1 cellular context compared by ENCODE assay signal in the genomic region with DNA sequence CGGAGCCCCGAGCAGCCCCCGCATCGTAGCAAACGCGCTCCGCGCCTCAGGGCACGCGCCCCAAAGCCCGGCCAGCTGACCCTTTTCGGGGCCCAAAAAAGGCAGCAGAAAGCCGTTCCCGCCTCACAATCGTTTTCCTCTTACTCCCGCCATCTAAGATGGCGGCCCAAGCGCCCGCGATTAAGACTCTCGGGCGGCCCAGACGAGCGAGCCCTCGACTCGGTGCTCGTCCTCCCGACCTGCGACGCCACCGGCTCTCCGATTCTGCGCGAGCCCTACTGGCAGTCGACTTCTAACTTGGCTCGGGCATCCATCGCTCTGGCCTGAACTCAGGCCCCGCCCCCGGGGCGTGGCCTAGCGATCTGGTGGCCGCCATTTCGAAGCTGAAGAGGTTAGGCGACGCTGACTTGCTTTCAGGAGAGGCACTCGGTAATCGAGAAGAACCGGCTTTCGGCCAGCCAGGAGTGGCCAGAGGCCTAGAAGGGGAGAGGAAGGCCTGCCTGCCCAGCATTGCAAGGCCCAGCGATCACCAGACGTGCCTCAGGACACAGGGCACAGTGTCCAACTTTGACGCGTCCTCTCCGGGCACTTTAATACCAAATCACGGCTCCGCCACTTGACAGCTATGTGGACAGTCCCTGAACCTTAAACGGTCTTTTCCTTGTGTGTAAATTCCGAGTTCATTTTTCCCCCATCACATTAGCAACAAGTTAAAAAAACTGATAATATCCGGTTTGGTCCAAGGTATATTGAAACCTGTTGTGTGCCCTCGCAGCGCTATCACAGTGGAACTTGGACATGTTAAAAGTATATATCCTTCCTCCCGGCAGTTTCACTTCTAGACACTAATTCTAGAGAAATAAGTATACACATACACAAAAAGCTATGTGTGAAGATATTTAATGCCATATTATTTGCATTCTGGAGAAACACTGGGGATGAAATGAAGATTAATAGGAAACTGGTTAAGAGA.
TF ChIP-seq lines count a peak whose summit lies in the region.

TSS of gene RAF1 (minus strand) at position 182 of the 973 bp plus-strand sequence. CDS start 45,396 bp downstream, outside the sequence.

TF ChIP-seq in HepG2, 621 proteins besides CTCF, POLR2A, EP300 and RAD21 (continued from another document and continues in another):
- no peak for TF ChIP-seq CERS6 (CRISPR knock-in tag; IDR thresholded peaks at IDR 0.05)
- peak; percentile 94 for TF ChIP-seq SRF (IDR thresholded peaks at IDR 0.05; ENCODE audit: low read depth, low read length)
- no peak for TF ChIP-seq EED (CRISPR knock-in tag; IDR thresholded peaks at IDR 0.05)
- TF ChIP-seq RBAK (CRISPR knock-in tag; IDR thresholded peaks at IDR 0.05) = no peak
- TF ChIP-seq ZNF264 (CRISPR knock-in tag; IDR thresholded peaks at IDR 0.05) = peak; percentile 29
- peak; percentile 57; the same call in 1 of the 2 replicates for TF ChIP-seq NFYC (CRISPR knock-in tag; IDR thresholded peaks at IDR 0.05)
- no peak for TF ChIP-seq NONO (IDR thresholded peaks at IDR 0.05)
- peak; percentile 75 for TF ChIP-seq NONO (CRISPR knock-in tag; conservative IDR thresholded peaks at IDR 0.05)
- TF ChIP-seq ZFX (CRISPR knock-in tag; IDR thresholded peaks at IDR 0.05; ENCODE audit: low read depth) = peak; percentile 84
- TF ChIP-seq PCBP2 (optimal IDR thresholded peaks at IDR 0.05; ENCODE audit: low read depth, low read length, poor library complexity, severe bottlenecking) = no peak
- 0 out of 2 replicates have a peak, but pooled peaks have one; percentile 54 for TF ChIP-seq MAF1 (CRISPR knock-in tag; IDR thresholded peaks at IDR 0.05; ENCODE audit: borderline replicate concordance)
- peak; percentile 31 for TF ChIP-seq BCL6 (CRISPR knock-in tag; IDR thresholded peaks at IDR 0.05)
- 0 out of 2 replicates have a peak, but pooled peaks have one; percentile 53 for TF ChIP-seq ZNF557 (CRISPR knock-in tag; IDR thresholded peaks at IDR 0.05)
- no peak for TF ChIP-seq ZNF567 (CRISPR knock-in tag; IDR thresholded peaks at IDR 0.05; ENCODE audit: borderline replicate concordance)
- no peak for TF ChIP-seq ZNF101 (CRISPR knock-in tag; IDR thresholded peaks at IDR 0.05; ENCODE audit: borderline replicate concordance, low read depth)
- no peak for TF ChIP-seq SSRP1 (CRISPR knock-in tag; IDR thresholded peaks at IDR 0.05)
- no peak; the same call in 1 of the 2 replicates for TF ChIP-seq SAFB2 (CRISPR knock-in tag; IDR thresholded peaks at IDR 0.05; ENCODE audit: borderline replicate concordance, low read depth)
- TF ChIP-seq PHB2 (IDR thresholded peaks at IDR 0.05; ENCODE audit: partially characterized antibody) = no peak
- no peak for TF ChIP-seq CCAR2 (optimal IDR thresholded peaks at IDR 0.05; ENCODE audit: low read depth, low read length)
- no peak for TF ChIP-seq GPN1 (CRISPR knock-in tag; IDR thresholded peaks at IDR 0.05; ENCODE audit: borderline replicate concordance)
- peak; percentile 100 for TF ChIP-seq XRCC5 (optimal IDR thresholded peaks at IDR 0.05; ENCODE audit: low read length)
- peak; percentile 37; the same call in 1 of the 2 replicates for TF ChIP-seq ZFP90 (CRISPR knock-in tag; IDR thresholded peaks at IDR 0.05; ENCODE audit: borderline replicate concordance)
- 0 out of 2 replicates have a peak, but pooled peaks have one; percentile 31 for TF ChIP-seq ZNF674 (CRISPR knock-in tag; IDR thresholded peaks at IDR 0.05; ENCODE audit: low read depth)
- no peak; the same call in 1 of the 2 replicates for TF ChIP-seq ZSCAN25 (CRISPR knock-in tag; IDR thresholded peaks at IDR 0.05)
- TF ChIP-seq, protein P1, sequence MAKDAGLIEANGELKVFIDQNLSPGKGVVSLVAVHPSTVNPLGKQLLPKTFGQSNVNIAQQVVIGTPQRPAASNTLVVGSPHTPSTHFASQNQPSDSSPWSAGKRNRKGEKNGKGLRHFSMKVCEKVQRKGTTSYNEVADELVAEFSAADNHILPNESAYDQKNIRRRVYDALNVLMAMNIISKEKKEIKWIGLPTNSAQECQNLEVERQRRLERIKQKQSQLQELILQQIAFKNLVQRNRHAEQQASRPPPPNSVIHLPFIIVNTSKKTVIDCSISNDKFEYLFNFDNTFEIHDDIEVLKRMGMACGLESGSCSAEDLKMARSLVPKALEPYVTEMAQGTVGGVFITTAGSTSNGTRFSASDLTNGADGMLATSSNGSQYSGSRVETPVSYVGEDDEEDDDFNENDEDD (CRISPR knock-in tag; IDR thresholded peaks at IDR 0.05; ENCODE audit: borderline replicate concordance) = peak; percentile 34
- no peak for TF ChIP-seq ZNF670 (CRISPR knock-in tag; IDR thresholded peaks at IDR 0.05; ENCODE audit: borderline replicate concordance)
- TF ChIP-seq AFF4 (CRISPR knock-in tag; IDR thresholded peaks at IDR 0.05) = no peak
- TF ChIP-seq POGK (CRISPR knock-in tag; conservative IDR thresholded peaks at IDR 0.05) = peak; percentile 49; the same call in 1 of the 2 replicates
- TF ChIP-seq, protein P2, sequence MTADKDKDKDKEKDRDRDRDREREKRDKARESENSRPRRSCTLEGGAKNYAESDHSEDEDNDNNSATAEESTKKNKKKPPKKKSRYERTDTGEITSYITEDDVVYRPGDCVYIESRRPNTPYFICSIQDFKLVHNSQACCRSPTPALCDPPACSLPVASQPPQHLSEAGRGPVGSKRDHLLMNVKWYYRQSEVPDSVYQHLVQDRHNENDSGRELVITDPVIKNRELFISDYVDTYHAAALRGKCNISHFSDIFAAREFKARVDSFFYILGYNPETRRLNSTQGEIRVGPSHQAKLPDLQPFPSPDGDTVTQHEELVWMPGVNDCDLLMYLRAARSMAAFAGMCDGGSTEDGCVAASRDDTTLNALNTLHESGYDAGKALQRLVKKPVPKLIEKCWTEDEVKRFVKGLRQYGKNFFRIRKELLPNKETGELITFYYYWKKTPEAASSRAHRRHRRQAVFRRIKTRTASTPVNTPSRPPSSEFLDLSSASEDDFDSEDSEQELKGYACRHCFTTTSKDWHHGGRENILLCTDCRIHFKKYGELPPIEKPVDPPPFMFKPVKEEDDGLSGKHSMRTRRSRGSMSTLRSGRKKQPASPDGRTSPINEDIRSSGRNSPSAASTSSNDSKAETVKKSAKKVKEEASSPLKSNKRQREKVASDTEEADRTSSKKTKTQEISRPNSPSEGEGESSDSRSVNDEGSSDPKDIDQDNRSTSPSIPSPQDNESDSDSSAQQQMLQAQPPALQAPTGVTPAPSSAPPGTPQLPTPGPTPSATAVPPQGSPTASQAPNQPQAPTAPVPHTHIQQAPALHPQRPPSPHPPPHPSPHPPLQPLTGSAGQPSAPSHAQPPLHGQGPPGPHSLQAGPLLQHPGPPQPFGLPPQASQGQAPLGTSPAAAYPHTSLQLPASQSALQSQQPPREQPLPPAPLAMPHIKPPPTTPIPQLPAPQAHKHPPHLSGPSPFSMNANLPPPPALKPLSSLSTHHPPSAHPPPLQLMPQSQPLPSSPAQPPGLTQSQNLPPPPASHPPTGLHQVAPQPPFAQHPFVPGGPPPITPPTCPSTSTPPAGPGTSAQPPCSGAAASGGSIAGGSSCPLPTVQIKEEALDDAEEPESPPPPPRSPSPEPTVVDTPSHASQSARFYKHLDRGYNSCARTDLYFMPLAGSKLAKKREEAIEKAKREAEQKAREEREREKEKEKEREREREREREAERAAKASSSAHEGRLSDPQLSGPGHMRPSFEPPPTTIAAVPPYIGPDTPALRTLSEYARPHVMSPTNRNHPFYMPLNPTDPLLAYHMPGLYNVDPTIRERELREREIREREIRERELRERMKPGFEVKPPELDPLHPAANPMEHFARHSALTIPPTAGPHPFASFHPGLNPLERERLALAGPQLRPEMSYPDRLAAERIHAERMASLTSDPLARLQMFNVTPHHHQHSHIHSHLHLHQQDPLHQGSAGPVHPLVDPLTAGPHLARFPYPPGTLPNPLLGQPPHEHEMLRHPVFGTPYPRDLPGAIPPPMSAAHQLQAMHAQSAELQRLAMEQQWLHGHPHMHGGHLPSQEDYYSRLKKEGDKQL (CRISPR knock-in tag; IDR thresholded peaks at IDR 0.05; ENCODE audit: low read depth) = peak; percentile 53; the same call in 1 of the 2 replicates
- TF ChIP-seq, protein P3, sequence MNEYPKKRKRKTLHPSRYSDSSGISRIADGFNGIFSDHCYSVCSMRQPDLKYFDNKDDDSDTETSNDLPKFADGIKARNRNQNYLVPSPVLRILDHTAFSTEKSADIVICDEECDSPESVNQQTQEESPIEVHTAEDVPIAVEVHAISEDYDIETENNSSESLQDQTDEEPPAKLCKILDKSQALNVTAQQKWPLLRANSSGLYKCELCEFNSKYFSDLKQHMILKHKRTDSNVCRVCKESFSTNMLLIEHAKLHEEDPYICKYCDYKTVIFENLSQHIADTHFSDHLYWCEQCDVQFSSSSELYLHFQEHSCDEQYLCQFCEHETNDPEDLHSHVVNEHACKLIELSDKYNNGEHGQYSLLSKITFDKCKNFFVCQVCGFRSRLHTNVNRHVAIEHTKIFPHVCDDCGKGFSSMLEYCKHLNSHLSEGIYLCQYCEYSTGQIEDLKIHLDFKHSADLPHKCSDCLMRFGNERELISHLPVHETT (CRISPR knock-in tag; conservative IDR thresholded peaks at IDR 0.05) = peak; percentile 86; the same call in 1 of the 2 replicates
- TF ChIP-seq TFDP2 (CRISPR knock-in tag; IDR thresholded peaks at IDR 0.05) = peak; percentile 78; the same call in 1 of the 2 replicates
- peak; percentile 83; the same call in 1 of the 2 replicates for TF ChIP-seq ZBTB8A (CRISPR knock-in tag; IDR thresholded peaks at IDR 0.05; ENCODE audit: borderline replicate concordance, low read depth)
- TF ChIP-seq SMAD1 (CRISPR knock-in tag; IDR thresholded peaks at IDR 0.05; ENCODE audit: borderline replicate concordance, low read depth) = peak; percentile 92
- TF ChIP-seq FOXK1 (CRISPR knock-in tag; IDR thresholded peaks at IDR 0.05; ENCODE audit: borderline replicate concordance, low read depth) = 0 out of 2 replicates have a peak, but pooled peaks have one; percentile 29
- TF ChIP-seq, protein P4, sequence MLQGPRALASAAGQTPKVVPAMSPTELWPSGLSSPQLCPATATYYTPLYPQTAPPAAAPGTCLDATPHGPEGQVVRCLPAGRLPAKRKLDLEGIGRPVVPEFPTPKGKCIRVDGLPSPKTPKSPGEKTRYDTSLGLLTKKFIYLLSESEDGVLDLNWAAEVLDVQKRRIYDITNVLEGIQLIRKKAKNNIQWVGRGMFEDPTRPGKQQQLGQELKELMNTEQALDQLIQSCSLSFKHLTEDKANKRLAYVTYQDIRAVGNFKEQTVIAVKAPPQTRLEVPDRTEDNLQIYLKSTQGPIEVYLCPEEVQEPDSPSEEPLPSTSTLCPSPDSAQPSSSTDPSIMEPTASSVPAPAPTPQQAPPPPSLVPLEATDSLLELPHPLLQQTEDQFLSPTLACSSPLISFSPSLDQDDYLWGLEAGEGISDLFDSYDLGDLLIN (CRISPR knock-in tag; IDR thresholded peaks at IDR 0.05; ENCODE audit: borderline replicate concordance) = no peak
